19 cellular contexts compared by ENCODE assay signal in genomic region chr7:102934267-102934666, GRCh38. TPM values are rescaled to one million over a fixed set of nuclear protein-coding genes. Genes with fewer than 3 reads are reported as not detected.
DNase-seq lines count a peak whose midpoint lies in the region; ATAC-seq, FAIRE-seq and TF ChIP-seq lines count a peak whose summit lies in the region.
"Had no signal": no experiment of that assay in that cellular context is flagged by ENCODE, and none has a peak within 500 bp of the region (broad histone marks: within the 10 kb centered on the region; RNA-seq: fewer than 3 reads in every experiment).

No MANE protein-coding gene starts in this region.

- peaks cover 2% of the 10 kb centered on the region for H3K27me3 Mint-ChIP-seq in endodermal cell (ENCODE audit: insufficient read depth)
- H3K27me3 Mint-ChIP-seq: activated naive CD8-positive, alpha-beta T cell treated with anti-CD3 and anti-CD28 coated beads, Interleukin-2, amount 10 ng/mL, durations not matched to agents 7 days and 5 days; B cell; dendritic cell treated with granulocyte-macrophage colony-stimulating factor and Interleukin-4, amounts not matched to agents 40 ng/mL and 50 ng/mL, for 4 days; T-cell had no signal

- H3K36me3 ChIP-seq in HUES6 (ENCODE audit: control insufficient read depth, insufficient read depth, low read length) (no peaks in the 10 kb centered on the region), endodermal cell (ENCODE audit: control insufficient read depth, insufficient read depth, low read length) (no peaks in the 10 kb centered on the region), lower lobe of right lung (no peaks in the 10 kb centered on the region), subcutaneous abdominal adipose tissue (ENCODE audit: control insufficient read depth in 5 of 5, insufficient read depth in 5 of 5, low read length in 5 of 5) (no peaks in the 10 kb centered on the region)
- H3K36me3 ChIP-seq: upper lobe of left lung had no signal

- 82% methylated on average over 8 of the region's 8 CpGs for WGBS in endodermal cell (ENCODE audit: insufficient coverage in 1 of 2, insufficient read length in 1 of 2), 2 experiments

- H3K9me3 Mint-ChIP-seq in endodermal cell: no peaks in the 10 kb centered on the region
- H3K9me3 Mint-ChIP-seq: activated naive CD8-positive, alpha-beta T cell treated with anti-CD3 and anti-CD28 coated beads, Interleukin-2, amount 10 ng/mL, durations not matched to agents 7 days and 5 days; dendritic cell treated with granulocyte-macrophage colony-stimulating factor and Interleukin-4, amounts not matched to agents 40 ng/mL and 50 ng/mL, for 4 days; natural killer cell; T-cell had no signal

- H3K27me3 ChIP-seq in HUES6 (ENCODE audit: control insufficient read depth, insufficient read depth, low read length) (no peaks in the 10 kb centered on the region), endodermal cell (ENCODE audit: control insufficient read depth, insufficient read depth, low read length, poor library complexity, severe bottlenecking) (no peaks in the 10 kb centered on the region), lower lobe of right lung (ENCODE audit: low read depth) (no peaks in the 10 kb centered on the region), subcutaneous abdominal adipose tissue (ENCODE audit: control insufficient read depth in 5 of 5, insufficient read depth in 4 of 5, low read length in 5 of 5) (no peaks in the 10 kb centered on the region)
- H3K27me3 ChIP-seq: upper lobe of left lung had no signal

- peaks cover 34% of the 10 kb centered on the region for H3K4me1 Mint-ChIP-seq in endodermal cell
- H3K4me1 Mint-ChIP-seq: activated naive CD8-positive, alpha-beta T cell treated with anti-CD3 and anti-CD28 coated beads, Interleukin-2, amount 10 ng/mL, durations not matched to agents 7 days and 5 days; B cell; natural killer cell; T-cell had no signal

- H3K9me3 ChIP-seq in HUES6 (ENCODE audit: control insufficient read depth, insufficient read depth, low read depth, low read length): no peaks in the 10 kb centered on the region
- no peaks in the 10 kb centered on the region for H3K9me3 ChIP-seq in endodermal cell (ENCODE audit: control insufficient read depth, low read length)
- no peaks in the 10 kb centered on the region for H3K9me3 ChIP-seq in lower lobe of right lung
- no peaks in the 10 kb centered on the region for H3K9me3 ChIP-seq in subcutaneous abdominal adipose tissue (ENCODE audit: control insufficient read depth in 5 of 5, low read length in 5 of 5)
- H3K9me3 ChIP-seq: upper lobe of left lung had no signal

- no peaks in the 10 kb centered on the region for H3K36me3 Mint-ChIP-seq in endodermal cell (ENCODE audit: low read depth)
- H3K36me3 Mint-ChIP-seq: activated naive CD8-positive, alpha-beta T cell treated with anti-CD3 and anti-CD28 coated beads, Interleukin-2, amount 10 ng/mL, durations not matched to agents 7 days and 5 days; natural killer cell; T-cell had no signal

- ATAC-seq in lower lobe of right lung (no peak), GM19395 (IDR thresholded peaks at IDR 0.05; ENCODE audit: unreplicated experiment) (no peak)
- ATAC-seq: natural killer cell, T-cell had no signal

- peak overlapping the region; percentile 29 for H3K9ac ChIP-seq in HUES6 (ENCODE audit: low read length)
- H3K9ac ChIP-seq in endodermal cell (ENCODE audit: extremely low read depth, low read length, poor library complexity, severe bottlenecking): no peak overlapping the region
- H3K9ac ChIP-seq in subcutaneous abdominal adipose tissue (ENCODE audit: low read length in 5 of 5): peak overlapping the region in 3 of 5 donors; percentile 31 to 61 (median 35)

- no peak for DNase-seq in endodermal cell
- no peak for DNase-seq in lower lobe of right lung
- no peak for DNase-seq in NCI-H1048 (lab: John Stamatoyannopoulos, UW)
- no peak for DNase-seq in nucleus accumbens (lab: John Stamatoyannopoulos, UW)
- no peak for DNase-seq in GM19239 (ENCODE audit: insufficient read length, low spot score)
- DNase-seq: activated CD4-positive, CD25-positive, alpha-beta regulatory T cell treated with anti-CD3 and anti-CD28 coated beads, Interleukin-2, amount 50 U/mL, for 72 hours; activated naive CD8-positive, alpha-beta T cell treated with anti-CD3 and anti-CD28 coated beads, Interleukin-2, amount 10 ng/mL, durations not matched to agents 7 days and 5 days; DMS 273 treated with DMSO at 0.1 percent for 48 hours; natural killer cell; NCI-H1417 treated with DMSO at 0.1 percent for 48 hours; T-cell had no signal

- peak overlapping the region; percentile 76; the same call in 1 of the 2 replicates for H3K27ac ChIP-seq in HUES6 (ENCODE audit: low read depth, low read length)
- H3K27ac ChIP-seq in endodermal cell (ENCODE audit: low read depth, low read length): peak overlapping the region; percentile 62
- H3K27ac ChIP-seq in lower lobe of right lung: peak overlapping the region; percentile 46
- peak overlapping the region; percentile 71 for H3K27ac ChIP-seq in subcutaneous abdominal adipose tissue (ENCODE audit: low read depth, low read length)

- TF ChIP-seq CTCF in endodermal cell (conservative IDR thresholded peaks at IDR 0.05) (no peak), lower lobe of right lung (IDR thresholded peaks at IDR 0.05) (no peak)

- FAIRE-seq in GM19239 (lab: Jason Lieb, UNC): no peak
- FAIRE-seq: frontal cortex had no signal

- H3K27ac Mint-ChIP-seq in endodermal cell: no peak overlapping the region
- H3K27ac Mint-ChIP-seq: activated naive CD8-positive, alpha-beta T cell treated with anti-CD3 and anti-CD28 coated beads, Interleukin-2, amount 10 ng/mL, durations not matched to agents 7 days and 5 days; B cell; dendritic cell treated with granulocyte-macrophage colony-stimulating factor and Interleukin-4, amounts not matched to agents 40 ng/mL and 50 ng/mL, for 4 days; natural killer cell; T-cell had no signal

- H3K4me3 ChIP-seq in HUES6 (ENCODE audit: low read depth, low read length) (peak overlapping the region; percentile 31; the same call in 1 of the 2 replicates), endodermal cell (ENCODE audit: low read length) (no peak overlapping the region), lower lobe of right lung (no peak overlapping the region), subcutaneous abdominal adipose tissue (ENCODE audit: low read depth in 1 of 5, low read length in 5 of 5) (peak overlapping the region; percentile 13 to 60 (median 57))
- H3K4me3 ChIP-seq: upper lobe of left lung had no signal

- H3K4me1 ChIP-seq in HUES6 (ENCODE audit: control insufficient read depth, insufficient read depth, low read length) (peaks cover 57% of the 10 kb centered on the region), endodermal cell (ENCODE audit: control insufficient read depth, insufficient read depth, low read length) (peaks cover 17% of the 10 kb centered on the region), lower lobe of right lung (peaks cover 16% of the 10 kb centered on the region), subcutaneous abdominal adipose tissue (ENCODE audit: control insufficient read depth in 5 of 5, insufficient read depth in 5 of 5, low read length in 5 of 5) (peaks cover 0 to 39% (median 23%) of the 10 kb centered on the region in 5 donors)

- no peak overlapping the region for H3K4me3 Mint-ChIP-seq in endodermal cell
- H3K4me3 Mint-ChIP-seq: activated naive CD8-positive, alpha-beta T cell treated with anti-CD3 and anti-CD28 coated beads, Interleukin-2, amount 10 ng/mL, durations not matched to agents 7 days and 5 days; B cell; dendritic cell treated with granulocyte-macrophage colony-stimulating factor and Interleukin-4, amounts not matched to agents 40 ng/mL and 50 ng/mL, for 4 days; natural killer cell; T-cell had no signal

- intact Hi-C loops in lower lobe of right lung (cut with DNase I): no loop called here

RNA-seq across cellular contexts. Expression of gene LRRC17, which starts 21.5 kb away (rescaled TPM):
- under 1 TPM; 0.18 to 0.53 TPM for total RNA-seq in endodermal cell
- polyA plus RNA-seq in endodermal cell (2013, experiment 1 of 2): 30.4 TPM
- polyA plus RNA-seq in endodermal cell (2013, experiment 2 of 2): 35.3 TPM
- total RNA-seq in lower lobe of right lung: 1.5 TPM
- total RNA-seq: activated naive CD8-positive, alpha-beta T cell treated with anti-CD3 and anti-CD28 coated beads, Interleukin-2, amount 10 ng/mL, durations not matched to agents 7 days and 5 days; OCI-LY7 had no signal

Comparison
In these comparisons a context has a peak if more than half of its experiments do, and no peak if none do; other contexts are left out.
1. H3K4me3 ChIP-seq: peak in HUES6 (single experiment) and subcutaneous abdominal adipose tissue (5 of 5); none in endodermal cell (single experiment) and lower lobe of right lung (single experiment).
2. Peak in every context shown above with its lines, with median percentiles within 50 percentile points of each other: H3K27ac ChIP-seq.